ENCODE assay signal across 20 cellular contexts in genomic region chr11:37322333-37323194, GRCh38.
DNase-seq lines count a peak whose midpoint lies in the region; ATAC-seq, FAIRE-seq and TF ChIP-seq lines count a peak whose summit lies in the region.
"Had no signal": no experiment of that assay in that cellular context is flagged by ENCODE, and none has a peak within 500 bp of the region (broad histone marks: within the 10 kb centered on the region; RNA-seq: fewer than 3 reads in every experiment).

No MANE protein-coding gene starts in this region.

- H3K4me3 ChIP-seq in PC-3 (ENCODE audit: low read length), result peak overlapping the region; percentile 53
- H3K4me3 ChIP-seq in keratinocyte (ENCODE audit: control insufficient read depth in 2 of 3, extremely low read depth in 1 of 3, insufficient read depth in 2 of 3, low read depth in 1 of 3, low read length in 3 of 3), result no peak overlapping the region
- H3K4me3 ChIP-seq in transverse colon, result no peak overlapping the region
- H3K4me3 ChIP-seq: Peyer's patch had no signal

- in situ Hi-C loops in transverse colon (cut with MboI; ENCODE audit: low pct_ligation_motif_present in 1 of 4, low pct_unique_long_range_greater_than_20kb in 1 of 4, low sequenced_read_pairs in 3 of 4), result no loop called here

- POLR2A ChIA-PET in PC-3 (lab: Charles Lee; ENCODE audit: unreplicated experiment), result no interaction called here

- no peaks in the 10 kb centered on the region for H3K9me3 ChIP-seq in PC-3 (ENCODE audit: low read length)
- no peaks in the 10 kb centered on the region for H3K9me3 ChIP-seq in keratinocyte (ENCODE audit: control insufficient read depth, low read depth, low read length)
- H3K9me3 ChIP-seq in transverse colon, result peaks cover 0 to 3% of the 10 kb centered on the region in 2 donors
- H3K9me3 ChIP-seq: Peyer's patch had no signal

- H3K27ac ChIP-seq in PC-3 (ENCODE audit: low read length) (no peak overlapping the region), keratinocyte (ENCODE audit: control insufficient read depth, insufficient read depth, low read length) (no peak overlapping the region), transverse colon (no peak overlapping the region)
- H3K27ac ChIP-seq: HL-60, Peyer's patch had no signal

- peak; percentile 86 for FAIRE-seq in H54 (lab: Jason Lieb, UNC)
- no peak for FAIRE-seq in keratinocyte (lab: Jason Lieb, UNC)
- FAIRE-seq: G401.6 had no signal

- H2AFZ ChIP-seq in PC-3 (ENCODE audit: low read length) (peak overlapping the region; percentile 66), keratinocyte (ENCODE audit: control insufficient read depth, low read length) (no peak overlapping the region)

- no peak overlapping the region for H3K9ac ChIP-seq in PC-3 (ENCODE audit: low read length)
- no peak overlapping the region for H3K9ac ChIP-seq in keratinocyte (ENCODE audit: control insufficient read depth, extremely low read depth, insufficient read depth, low read length)

- no peak for TF ChIP-seq POLR2A in H54 (IDR thresholded peaks at IDR 0.05; ENCODE audit: low read depth, low read length)
- TF ChIP-seq POLR2A in transverse colon (IDR thresholded peaks at IDR 0.05), result no peak

- H3K27me3 Mint-ChIP-seq in Calu3 (ENCODE audit: unreplicated experiment), result no peaks in the 10 kb centered on the region
- H3K27me3 Mint-ChIP-seq in immature natural killer cell (ENCODE audit: low read depth in 3 of 3), result peaks cover 0 to 5% (median 0%) of the 10 kb centered on the region in 3 donors
- no peaks in the 10 kb centered on the region for H3K27me3 Mint-ChIP-seq in activated CD4-positive, alpha-beta T cell treated with anti-CD3 and anti-CD28 coated beads, Interleukin-2, amount 10 ng/mL, durations not matched to agents 24 days and 14 days
- H3K27me3 Mint-ChIP-seq: CD4-positive, CD25-positive, alpha-beta regulatory T cell had no signal

- TF ChIP-seq CTCF in Calu3 (IDR thresholded peaks at IDR 0.05; ENCODE audit: unreplicated experiment), result no peak
- no peak for TF ChIP-seq CTCF in PC-3 (conservative IDR thresholded peaks at IDR 0.05; ENCODE audit: low read depth, low read length)
- TF ChIP-seq CTCF in keratinocyte (optimal IDR thresholded peaks at IDR 0.05 in 1 of 3, IDR thresholded peaks at IDR 0.05 in 1 of 3, conservative IDR thresholded peaks at IDR 0.05 in 1 of 3; ENCODE audit: extremely low read depth in 1 of 3, insufficient read depth in 2 of 3, low read length in 3 of 3), result no peak
- TF ChIP-seq CTCF in transverse colon (IDR thresholded peaks at IDR 0.05), result no peak

- H3K27me3 ChIP-seq in PC-3 (ENCODE audit: low read length) (no peaks in the 10 kb centered on the region), keratinocyte (ENCODE audit: control insufficient read depth, extremely low read depth, insufficient read depth, low read length) (no peaks in the 10 kb centered on the region), transverse colon (no peaks in the 10 kb centered on the region)
- H3K27me3 ChIP-seq: Peyer's patch had no signal

- H3K9me1 ChIP-seq in keratinocyte (ENCODE audit: control insufficient read depth, extremely low read depth, insufficient read depth, low read length), result no peaks in the 10 kb centered on the region

- intact Hi-C loops in Calu3 (cut with micrococcal nuclease; ENCODE audit: unreplicated experiment) (loop anchor here (10.0 kb wide), 1 partner anchor 182 kb away; no protein-coding TSS in a partner anchor), PC-3 (cut with micrococcal nuclease) (loop anchor here (5.0 kb wide), 1 partner anchor 180 kb away; no protein-coding TSS in a partner anchor), transverse colon (cut with DNase I; ENCODE audit: low total_unique reads) (no loop called here)
- intact Hi-C loops in activated CD4-positive, alpha-beta T cell treated with anti-CD3 and anti-CD28 coated beads, Interleukin-2, amount 10 ng/mL, durations not matched to agents 24 days and 14 days (cut with micrococcal nuclease), result no loop called here

- ATAC-seq in PC-3 (peak; percentile 44; the same call in 1 of the 2 replicates), GM19463 (IDR thresholded peaks at IDR 0.05; ENCODE audit: unreplicated experiment) (no peak)

- H3K36me3 Mint-ChIP-seq in Calu3 (ENCODE audit: insufficient read depth, unreplicated experiment) (no peaks in the 10 kb centered on the region), immature natural killer cell (no peaks in the 10 kb centered on the region)
- no peaks in the 10 kb centered on the region for H3K36me3 Mint-ChIP-seq in activated CD4-positive, alpha-beta T cell treated with anti-CD3 and anti-CD28 coated beads, Interleukin-2, amount 10 ng/mL, durations not matched to agents 24 days and 14 days (ENCODE audit: low read depth)
- H3K36me3 Mint-ChIP-seq: CD4-positive, CD25-positive, alpha-beta regulatory T cell had no signal

- H4K20me1 ChIP-seq in PC-3 (ENCODE audit: low read length) (no peaks in the 10 kb centered on the region), keratinocyte (ENCODE audit: control insufficient read depth, extremely low read depth, insufficient read depth, low read length) (no peaks in the 10 kb centered on the region)

- H3K4me1 ChIP-seq in PC-3 (ENCODE audit: insufficient read depth, low read length) (peaks cover 25% of the 10 kb centered on the region), keratinocyte (ENCODE audit: control insufficient read depth, extremely low read depth, insufficient read depth, low read length) (peaks cover 3% of the 10 kb centered on the region), transverse colon (no peaks in the 10 kb centered on the region)
- H3K4me1 ChIP-seq: Peyer's patch had no signal

- H3K9me3 Mint-ChIP-seq in Calu3 (ENCODE audit: low read depth, unreplicated experiment), result no peaks in the 10 kb centered on the region
- H3K9me3 Mint-ChIP-seq in immature natural killer cell, result peaks cover 0 to 5% (median 0%) of the 10 kb centered on the region in 6 donors
- no peaks in the 10 kb centered on the region for H3K9me3 Mint-ChIP-seq in activated CD4-positive, alpha-beta T cell treated with anti-CD3 and anti-CD28 coated beads, Interleukin-2, amount 10 ng/mL, durations not matched to agents 24 days and 14 days

- H3K27ac Mint-ChIP-seq in Calu3 (ENCODE audit: unreplicated experiment) (peak overlapping the region; percentile 89), immature natural killer cell (no peak overlapping the region)
- no peak overlapping the region for H3K27ac Mint-ChIP-seq in activated CD4-positive, alpha-beta T cell treated with anti-CD3 and anti-CD28 coated beads, Interleukin-2, amount 10 ng/mL, durations not matched to agents 24 days and 14 days
- H3K27ac Mint-ChIP-seq: CD4-positive, CD25-positive, alpha-beta regulatory T cell had no signal

- H3K36me3 ChIP-seq in PC-3 (ENCODE audit: low read depth, low read length) (no peaks in the 10 kb centered on the region), keratinocyte (ENCODE audit: control insufficient read depth in 2 of 2, extremely low read depth in 1 of 2, insufficient read depth in 2 of 2, low read length in 2 of 2) (no peaks in the 10 kb centered on the region), transverse colon (no peaks in the 10 kb centered on the region)
- H3K36me3 ChIP-seq: Peyer's patch had no signal

- no peaks in the 10 kb centered on the region for H3K9me2 ChIP-seq in PC-3 (replicated peaks; ENCODE audit: low read length)

- CTCF ChIA-PET in Calu3 (lab: Charles Lee), result no interaction called here
- CTCF ChIA-PET in PC-3 (lab: Charles Lee), result no interaction called here

- dilution Hi-C loops in keratinocyte (cut with MboI; ENCODE audit: extremely low pct_ligation_motif_present, low sequenced_read_pairs), result no loop called here

- peaks cover 40% of the 10 kb centered on the region for H3K4me1 Mint-ChIP-seq in Calu3 (ENCODE audit: low read depth, unreplicated experiment)
- H3K4me1 Mint-ChIP-seq in immature natural killer cell, result no peaks in the 10 kb centered on the region
- no peaks in the 10 kb centered on the region for H3K4me1 Mint-ChIP-seq in activated CD4-positive, alpha-beta T cell treated with anti-CD3 and anti-CD28 coated beads, Interleukin-2, amount 10 ng/mL, durations not matched to agents 24 days and 14 days
- H3K4me1 Mint-ChIP-seq: CD4-positive, CD25-positive, alpha-beta regulatory T cell had no signal

- no peaks in the 10 kb centered on the region for H3F3A ChIP-seq in PC-3 (ENCODE audit: low read length, unreplicated experiment)

- no peak for TF ChIP-seq EP300 in transverse colon (IDR thresholded peaks at IDR 0.05; ENCODE audit: low read depth)

- 67 to 71% methylated on average over 8 of the region's 8 CpGs for WGBS in transverse colon (ENCODE audit: low coverage in 1 of 2), 2 donors

- peak overlapping the region; percentile 58 for H3K4me2 ChIP-seq in PC-3 (ENCODE audit: low read length)
- peak overlapping the region; percentile 41 for H3K4me2 ChIP-seq in keratinocyte (ENCODE audit: control insufficient read depth, extremely low read depth, insufficient read depth, low read depth, low read length)

- peak overlapping the region; percentile 63 for H3K4me3 Mint-ChIP-seq in Calu3 (ENCODE audit: low read depth, unreplicated experiment)
- H3K4me3 Mint-ChIP-seq in immature natural killer cell, result no peak overlapping the region
- H3K4me3 Mint-ChIP-seq in activated CD4-positive, alpha-beta T cell treated with anti-CD3 and anti-CD28 coated beads, Interleukin-2, amount 10 ng/mL, durations not matched to agents 24 days and 14 days, result no peak overlapping the region
- H3K4me3 Mint-ChIP-seq: CD4-positive, CD25-positive, alpha-beta regulatory T cell had no signal

- H3K79me2 ChIP-seq in PC-3 (ENCODE audit: low read length), result no peaks in the 10 kb centered on the region
- H3K79me2 ChIP-seq in keratinocyte (ENCODE audit: control insufficient read depth, insufficient read depth, low read length), result no peaks in the 10 kb centered on the region

- BruUV-seq in Calu3 (replicated peaks; lab: Mats Ljungman, UMichigan) (no TSS peak), PC-3 (replicated peaks; lab: Mats Ljungman, UMichigan) (no TSS peak)

- DNase-seq in Calu3, result peak; percentile 12
- no peak for DNase-seq in H54 (ENCODE audit: insufficient read length, low spot score)
- peak; percentile 31 for DNase-seq in PC-3
- no peak for DNase-seq in keratinocyte (ENCODE audit: low read depth, low spot score)
- DNase-seq in immature natural killer cell, result no peak
- no peak for DNase-seq in activated CD4-positive, alpha-beta T cell treated with anti-CD3 and anti-CD28 coated beads, Interleukin-2, amount 10 ng/mL, durations not matched to agents 24 days and 14 days
- no peak for DNase-seq in transverse colon
- DNase-seq: ACHN; CD4-positive, CD25-positive, alpha-beta regulatory T cell; KBM-7; NCI-H1417; NCI-H2029; NCI-H2171 treated with DMSO at 0.1 percent for 48 hours; NCI-H510A; Peyer's patch; SHP77 treated with DMSO at 0.1 percent for 48 hours; SW 1271 had no signal

Comparison
In these comparisons a context has a peak if more than half of its experiments do, and no peak if none do; other contexts are left out.
1. DNase-seq: peak in Calu3 (single experiment) and PC-3 (single experiment); none in H54 (single experiment), keratinocyte (single experiment), immature natural killer cell (0 of 3), activated CD4-positive, alpha-beta T cell treated with anti-CD3 and anti-CD28 coated beads, Interleukin-2, amount 10 ng/mL, durations not matched to agents 24 days and 14 days (single experiment) and transverse colon (single experiment).
2. intact Hi-C loops: an anchor here in Calu3 (10.0 kb wide) and PC-3 (5.0 kb wide); none called in activated CD4-positive, alpha-beta T cell treated with anti-CD3 and anti-CD28 coated beads, Interleukin-2, amount 10 ng/mL, durations not matched to agents 24 days and 14 days and transverse colon.